Comparison of ENCODE assay signal across 8 cellular contexts in genomic region chrX:9885150-9885549, GRCh38.
DNase-seq lines count a peak whose midpoint lies in the region; ATAC-seq and TF ChIP-seq lines count a peak whose summit lies in the region.

No MANE protein-coding gene starts in this region.

- H3K36me3 Mint-ChIP-seq in neural crest cell (ENCODE audit: low read depth) (peaks cover 9% of the 10 kb centered on the region), type B pancreatic cell (no peaks in the 10 kb centered on the region)

- H3K9me3 Mint-ChIP-seq in neural crest cell (no peaks in the 10 kb centered on the region), type B pancreatic cell (no peaks in the 10 kb centered on the region)

- no peak overlapping the region for H3K4me3 Mint-ChIP-seq in neural crest cell
- H3K4me3 Mint-ChIP-seq in type B pancreatic cell = no peak overlapping the region

- H3K27me3 Mint-ChIP-seq in neural crest cell (ENCODE audit: low read depth) (no peaks in the 10 kb centered on the region), type B pancreatic cell (no peaks in the 10 kb centered on the region)

- H3K27ac Mint-ChIP-seq in neural crest cell (ENCODE audit: unreplicated experiment) = no peak overlapping the region
- no peak overlapping the region for H3K27ac Mint-ChIP-seq in type B pancreatic cell

- peaks cover 4% of the 10 kb centered on the region for H3K4me1 Mint-ChIP-seq in neural crest cell
- H3K4me1 Mint-ChIP-seq in type B pancreatic cell (ENCODE audit: unreplicated experiment) = peaks cover 9% of the 10 kb centered on the region

- ATAC-seq in HG03045 (IDR thresholded peaks at IDR 0.05; ENCODE audit: unreplicated experiment) = peak; percentile 49

- DNase-seq in NCI-H2029 (lab: John Stamatoyannopoulos, UW) (peak; percentile 19), NCI-H2029 treated with DMSO at 0.1 percent for 48 hours (lab: John Stamatoyannopoulos, UW) (no peak), NCI-H82 (lab: John Stamatoyannopoulos, UW) (peak; percentile 82), fibroblast of gingiva (ENCODE audit: low read depth) (peak; percentile 50), neural crest cell (ENCODE audit: low read depth, low spot score) (peak; percentile 53), type B pancreatic cell (ENCODE audit: extremely low spot score, unreplicated experiment) (no peak)
- DNase-seq in activated CD8-positive, alpha-beta memory T cell treated with anti-CD3 and anti-CD28 coated beads, Interleukin-2, amount 50 U/mL, for 24 hours (ENCODE audit: extremely low read depth) = peak; percentile 2

- TF ChIP-seq CTCF in neural crest cell (conservative IDR thresholded peaks at IDR 0.05) (peak; percentile 66), type B pancreatic cell (conservative IDR thresholded peaks at IDR 0.05) (peak; percentile 71)

Comparison
In these comparisons a context has a peak if more than half of its experiments do, and no peak if none do; other contexts are left out.
1. DNase-seq: peak in NCI-H2029 (single experiment), NCI-H82 (single experiment), activated CD8-positive, alpha-beta memory T cell treated with anti-CD3 and anti-CD28 coated beads, Interleukin-2, amount 50 U/mL, for 24 hours (single experiment), fibroblast of gingiva (single experiment) and neural crest cell (single experiment); none in NCI-H2029 treated with DMSO at 0.1 percent for 48 hours (single experiment) and type B pancreatic cell (single experiment).